Comparison of ENCODE assay signal across 17 cellular contexts in the genomic region with DNA sequence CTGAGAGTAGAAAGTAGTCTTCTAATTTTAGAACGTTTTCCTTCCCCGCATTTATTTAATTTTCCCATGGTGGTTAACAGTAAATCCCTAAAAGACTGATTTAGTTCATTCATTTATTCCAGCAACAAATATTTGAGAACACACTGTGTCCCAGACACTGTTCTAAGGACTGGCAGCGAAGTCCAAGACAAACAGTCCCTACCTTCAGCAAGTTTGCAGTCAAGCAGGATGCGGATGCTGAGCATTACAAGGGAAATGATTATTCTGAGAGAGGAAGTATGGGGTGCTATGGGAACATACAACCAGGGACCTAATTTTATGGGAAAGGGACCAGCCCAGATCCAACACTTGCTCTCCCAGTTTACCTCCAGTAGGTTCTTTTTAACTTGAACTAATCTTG. TPM values are rescaled to one million over a fixed set of nuclear protein-coding genes. Genes with fewer than 3 reads are reported as not detected.
A peak's percentile ranks its signal among the peaks of the same experiment; 100 is the strongest.
DNase-seq lines count a peak whose midpoint lies in the region; ATAC-seq, FAIRE-seq and TF ChIP-seq lines count a peak whose summit lies in the region.
"Had no signal": no experiment of that assay in that cellular context is flagged by ENCODE, and none has a peak within 500 bp of the region (broad histone marks: within the 10 kb centered on the region; RNA-seq: fewer than 3 reads in every experiment).

No MANE protein-coding gene starts in this region.

- no TSS peak for BruUV-seq in PC-9 (replicated peaks; lab: Mats Ljungman, UMichigan)

- CTCF ChIA-PET in activated CD4-positive, alpha-beta T cell treated with anti-CD3 and anti-CD28 coated beads, Interleukin-2, amount 10 ng/mL, durations not matched to agents 7 days and 5 days (lab: Charles Lee), result interaction anchor here (1.1 to 1.7 kb wide), 4 partner anchors 11 to 33 kb away, joined by 3 to 5 read pairs (median 4); a partner anchor contains a TSS
- CTCF ChIA-PET in PC-9 (lab: Charles Lee), result no interaction called here

- H3K27ac ChIP-seq in neural progenitor cell (no peak overlapping the region), PC-9 (no peak overlapping the region)

- no peaks in the 10 kb centered on the region for H3K9me3 Mint-ChIP-seq in activated CD4-positive, alpha-beta T cell treated with anti-CD3 and anti-CD28 coated beads, Interleukin-2, amount 10 ng/mL, durations not matched to agents 7 days and 5 days
- H3K9me3 Mint-ChIP-seq in IgD-negative memory B cell (peaks cover 0 to 4% (median 0%) of the 10 kb centered on the region in 3 donors), neural progenitor cell (no peaks in the 10 kb centered on the region)
- H3K9me3 Mint-ChIP-seq: stimulated activated naive CD8-positive, alpha-beta T cell treated with anti-CD3 and anti-CD28 coated beads, Interleukin-15, amount 100 ng/mL, for 72 hours; T-cell had no signal

- no peaks in the 10 kb centered on the region for H4K20me1 ChIP-seq in neural progenitor cell (ENCODE audit: low read depth)
- no peaks in the 10 kb centered on the region for H4K20me1 ChIP-seq in PC-9 (ENCODE audit: insufficient read depth)

- peaks cover 44% of the 10 kb centered on the region for H3K4me1 Mint-ChIP-seq in activated CD4-positive, alpha-beta T cell treated with anti-CD3 and anti-CD28 coated beads, Interleukin-2, amount 10 ng/mL, durations not matched to agents 7 days and 5 days
- H3K4me1 Mint-ChIP-seq in IgD-negative memory B cell, result peaks cover 9 to 24% (median 10%) of the 10 kb centered on the region in 3 donors
- peaks cover 9% of the 10 kb centered on the region for H3K4me1 Mint-ChIP-seq in neural progenitor cell

- no peaks in the 10 kb centered on the region for H3K27me3 ChIP-seq in bronchial epithelial cell (ENCODE audit: control insufficient read depth, insufficient read depth, low read length)
- peaks cover 39% of the 10 kb centered on the region for H3K27me3 ChIP-seq in neural progenitor cell
- no peaks in the 10 kb centered on the region for H3K27me3 ChIP-seq in PC-9 (ENCODE audit: insufficient read depth, low read depth)

- ATAC-seq in GM21360 (IDR thresholded peaks at IDR 0.05; ENCODE audit: unreplicated experiment), result no peak

- H3K9me3 ChIP-seq in neural progenitor cell (ENCODE audit: low read depth) (no peaks in the 10 kb centered on the region), PC-9 (ENCODE audit: insufficient read depth, low read depth) (peaks cover 4% of the 10 kb centered on the region; the same call in 1 of the 2 replicates)

- H3K4me1 ChIP-seq in neural progenitor cell (peaks cover 6% of the 10 kb centered on the region), PC-9 (replicated peaks; ENCODE audit: insufficient read depth) (peaks cover 16% of the 10 kb centered on the region)

- H3K9ac ChIP-seq in neural progenitor cell, result no peak overlapping the region

- H3K36me3 ChIP-seq in bronchial epithelial cell (ENCODE audit: control insufficient read depth, insufficient read depth, low read length), result peaks cover 27% of the 10 kb centered on the region
- no peaks in the 10 kb centered on the region for H3K36me3 ChIP-seq in neural progenitor cell
- peaks cover 18% of the 10 kb centered on the region for H3K36me3 ChIP-seq in PC-9 (ENCODE audit: low read depth)
- H3K36me3 ChIP-seq: HAP-1 had no signal

- intact Hi-C loops in PC-9 (cut with micrococcal nuclease; ENCODE audit: unreplicated experiment), result loop anchor here (2.0 kb wide), 2 partner anchors 41 to 133 kb away; a partner anchor contains a TSS

- POLR2A ChIA-PET in activated CD4-positive, alpha-beta T cell treated with anti-CD3 and anti-CD28 coated beads, Interleukin-2, amount 10 ng/mL, durations not matched to agents 7 days and 5 days (lab: Charles Lee), result no interaction called here
- POLR2A ChIA-PET in PC-9 (lab: Charles Lee; ENCODE audit: unreplicated experiment), result no interaction called here

- H2AFZ ChIP-seq in neural progenitor cell (replicated peaks) (peak overlapping the region; percentile 66), PC-9 (no peak overlapping the region; the same call in 1 of the 2 replicates)

- H3K4me3 ChIP-seq in bronchial epithelial cell (ENCODE audit: low read depth, low read length), result no peak overlapping the region
- no peak overlapping the region for H3K4me3 ChIP-seq in neural progenitor cell
- no peak overlapping the region for H3K4me3 ChIP-seq in PC-9
- H3K4me3 ChIP-seq: HAP-1 had no signal

- peaks cover 25% of the 10 kb centered on the region for H3K36me3 Mint-ChIP-seq in activated CD4-positive, alpha-beta T cell treated with anti-CD3 and anti-CD28 coated beads, Interleukin-2, amount 10 ng/mL, durations not matched to agents 7 days and 5 days (ENCODE audit: low read depth)
- H3K36me3 Mint-ChIP-seq in IgD-negative memory B cell (peaks cover 6% of the 10 kb centered on the region), neural progenitor cell (peaks cover 2% of the 10 kb centered on the region)

- peaks cover 6% of the 10 kb centered on the region for H3F3A ChIP-seq in neural progenitor cell (ENCODE audit: low read depth)
- peaks cover 11% of the 10 kb centered on the region; the same call in 1 of the 2 replicates for H3F3A ChIP-seq in PC-9 (ENCODE audit: insufficient read depth, low read depth)

- H3K27me3 Mint-ChIP-seq in activated CD4-positive, alpha-beta T cell treated with anti-CD3 and anti-CD28 coated beads, Interleukin-2, amount 10 ng/mL, durations not matched to agents 7 days and 5 days, result peaks cover 3% of the 10 kb centered on the region
- H3K27me3 Mint-ChIP-seq in IgD-negative memory B cell, result peaks cover 23% of the 10 kb centered on the region
- peaks cover 12% of the 10 kb centered on the region for H3K27me3 Mint-ChIP-seq in neural progenitor cell (ENCODE audit: insufficient read depth, low read depth)
- H3K27me3 Mint-ChIP-seq: stimulated activated naive CD8-positive, alpha-beta T cell treated with anti-CD3 and anti-CD28 coated beads, Interleukin-15, amount 100 ng/mL, for 72 hours had no signal

- TF ChIP-seq CTCF in bronchial epithelial cell (IDR thresholded peaks at IDR 0.05; ENCODE audit: insufficient read depth, low read length, severe bottlenecking) (no peak), neural progenitor cell (IDR thresholded peaks at IDR 0.05) (no peak), PC-9 (conservative IDR thresholded peaks at IDR 0.05) (no peak)

- no peak for DNase-seq in activated CD4-positive, alpha-beta T cell treated with anti-CD3 and anti-CD28 coated beads, Interleukin-2, amount 10 ng/mL, durations not matched to agents 7 days and 5 days
- no peak for DNase-seq in activated CD4-positive, alpha-beta T cell treated with anti-CD3 and anti-CD28 coated beads for 1 hour
- DNase-seq in bronchial epithelial cell (ENCODE audit: low read depth) (peak; percentile 6), neural progenitor cell (ENCODE audit: low spot score) (no peak), PC-9 (no peak), NCI-H146 treated with DMSO at 0.1 percent for 48 hours (lab: John Stamatoyannopoulos, UW; ENCODE audit: unreplicated experiment) (no peak)
- DNase-seq: activated CD4-positive, alpha-beta T cell treated with anti-CD3 and anti-CD28 coated beads for 48 hours; activated gamma-delta T cell treated with Interleukin-2 at 50 U/mL for 16 hours; NCI-H187; stimulated activated naive CD8-positive, alpha-beta T cell treated with anti-CD3 and anti-CD28 coated beads, Interleukin-15, amount 100 ng/mL, for 72 hours; T-cell had no signal

- H3K27ac Mint-ChIP-seq in activated CD4-positive, alpha-beta T cell treated with anti-CD3 and anti-CD28 coated beads, Interleukin-2, amount 10 ng/mL, durations not matched to agents 7 days and 5 days, result peak overlapping the region; percentile 92
- H3K27ac Mint-ChIP-seq in IgD-negative memory B cell (peak overlapping the region in 2 of 3 donors; percentile 92 to 99), neural progenitor cell (no peak overlapping the region)

- no peak overlapping the region for H3K4me3 Mint-ChIP-seq in activated CD4-positive, alpha-beta T cell treated with anti-CD3 and anti-CD28 coated beads, Interleukin-2, amount 10 ng/mL, durations not matched to agents 7 days and 5 days
- peak overlapping the region in 2 of 4 donors; percentile 30 to 86 for H3K4me3 Mint-ChIP-seq in IgD-negative memory B cell
- no peak overlapping the region for H3K4me3 Mint-ChIP-seq in neural progenitor cell

- no peak for FAIRE-seq in bronchial epithelial cell (lab: Jason Lieb, UNC)
- FAIRE-seq: A549, D721Med had no signal

- H3K4me2 ChIP-seq in neural progenitor cell, result no peak overlapping the region
- H3K4me2 ChIP-seq in PC-9, result no peak overlapping the region

- H3K79me2 ChIP-seq in neural progenitor cell (ENCODE audit: low read depth), result peaks cover 9% of the 10 kb centered on the region
- H3K79me2 ChIP-seq in PC-9 (ENCODE audit: low read depth), result peaks cover 19% of the 10 kb centered on the region

- no peaks in the 10 kb centered on the region for H3K9me2 ChIP-seq in PC-9 (ENCODE audit: insufficient read depth)

RNA-seq across cellular contexts. Expression of a gene that starts 1.2 kb away (rescaled TPM):
- 1 to 10 TPM; 1.9 to 2.0 TPM for total RNA-seq in activated CD4-positive, alpha-beta T cell treated with anti-CD3 and anti-CD28 coated beads, Interleukin-2, amount 10 ng/mL, durations not matched to agents 7 days and 5 days
- polyA plus RNA-seq in IgD-negative memory B cell, result 0.78 TPM
- 6.8 and 11.6 TPM in 2 replicates for total RNA-seq in bronchial epithelial cell
- total RNA-seq in neural progenitor cell (ENCODE audit: low replicate concordance), result 6.9 and 7.7 TPM in 2 replicates
- 4.1 and 5.0 TPM in 2 replicates for total RNA-seq in PC-9 (2021)

RNA-seq across cellular contexts. Expression of a gene that starts 20.4 kb away (rescaled TPM):
- not detected for total RNA-seq in activated CD4-positive, alpha-beta T cell treated with anti-CD3 and anti-CD28 coated beads, Interleukin-2, amount 10 ng/mL, durations not matched to agents 7 days and 5 days
- polyA plus RNA-seq in IgD-negative memory B cell, result 0.93 TPM
- total RNA-seq in bronchial epithelial cell, result 175 and 226 TPM in 2 replicates
- total RNA-seq in neural progenitor cell (ENCODE audit: low replicate concordance), result 0.34 and 3.3 TPM in 2 replicates
- total RNA-seq in PC-9 (2021), result 46.5 and 50.9 TPM in 2 replicates
- total RNA-seq: LHCN-M2 had no signal

RNA-seq across cellular contexts. Expression of a gene that starts 29.7 kb away (rescaled TPM):
- 100 to 1,000 TPM; 426 to 434 TPM for total RNA-seq in activated CD4-positive, alpha-beta T cell treated with anti-CD3 and anti-CD28 coated beads, Interleukin-2, amount 10 ng/mL, durations not matched to agents 7 days and 5 days
- polyA plus RNA-seq in IgD-negative memory B cell, result 240 TPM
- total RNA-seq in bronchial epithelial cell (not detected in 2 replicates), neural progenitor cell (ENCODE audit: low replicate concordance) (not detected in 2 replicates), PC-9 (2021) (not detected in 2 replicates)
- total RNA-seq: LHCN-M2 had no signal
- polyA plus RNA-seq: A549 had no signal

RNA-seq across cellular contexts. Expression of a gene that starts 42.2 kb away (rescaled TPM):
- total RNA-seq in activated CD4-positive, alpha-beta T cell treated with anti-CD3 and anti-CD28 coated beads, Interleukin-2, amount 10 ng/mL, durations not matched to agents 7 days and 5 days, result 1 to 10 TPM; 8.4 to 9.5 TPM
- 4.4 TPM for polyA plus RNA-seq in IgD-negative memory B cell
- 2.9 and 6.3 TPM in 2 replicates for total RNA-seq in bronchial epithelial cell
- total RNA-seq in neural progenitor cell (ENCODE audit: low replicate concordance), result 5.9 and 6.4 TPM in 2 replicates
- total RNA-seq in PC-9 (2021), result 8.2 and 9.3 TPM in 2 replicates

Comparison
In these comparisons a context has a peak if more than half of its experiments do, and no peak if none do; other contexts are left out.
1. RNA of a gene that starts 20.4 kb away (total RNA-seq): 175 to 226 TPM in bronchial epithelial cell and 46.5 to 50.9 TPM in PC-9; 0.34 to 3.3 TPM in neural progenitor cell and not detected in activated CD4-positive, alpha-beta T cell treated with anti-CD3 and anti-CD28 coated beads, Interleukin-2, amount 10 ng/mL, durations not matched to agents 7 days and 5 days; every median in the first group is over 10 times any median in the second.
2. RNA of a gene that starts 29.7 kb away (total RNA-seq): 426 to 434 TPM in activated CD4-positive, alpha-beta T cell treated with anti-CD3 and anti-CD28 coated beads, Interleukin-2, amount 10 ng/mL, durations not matched to agents 7 days and 5 days; not detected in bronchial epithelial cell, not detected in neural progenitor cell and not detected in PC-9; every median in the first group is over 100 times any median in the second.